ENCODE assay signal across 9 cellular contexts in the genomic region with DNA sequence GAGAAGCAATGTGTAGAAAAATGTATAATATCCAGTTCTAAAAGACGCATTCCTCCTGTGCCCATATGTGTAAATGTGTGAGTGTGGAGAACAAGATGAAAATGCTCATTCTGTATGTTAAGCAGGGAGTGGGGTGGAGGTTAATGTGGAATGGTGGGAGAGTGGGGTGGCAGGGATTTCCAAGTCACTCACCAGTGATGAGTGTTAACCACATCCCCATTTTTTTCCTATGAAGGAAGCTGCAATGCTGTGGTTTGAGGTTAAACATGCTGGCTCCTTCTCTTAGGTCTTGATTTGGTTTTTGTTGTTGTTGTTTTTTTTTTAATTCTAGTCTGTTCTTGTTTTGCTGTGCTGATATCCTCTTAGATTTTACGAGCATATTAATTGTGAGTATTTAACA.
A peak's percentile ranks its signal among the peaks of the same experiment; 100 is the strongest.
DNase-seq lines count a peak whose midpoint lies in the region; FAIRE-seq and TF ChIP-seq lines count a peak whose summit lies in the region.
"Had no signal": no experiment of that assay in that cellular context is flagged by ENCODE, and none has a peak within 500 bp of the region (broad histone marks: within the 10 kb centered on the region; RNA-seq: fewer than 3 reads in every experiment).

No MANE protein-coding gene starts in this region.

- peaks cover 4% of the 10 kb centered on the region for H3K27me3 Mint-ChIP-seq in glutamatergic neuron (ENCODE audit: unreplicated experiment)

- no peak overlapping the region for H3K4me2 ChIP-seq in hepatocyte

- no peaks in the 10 kb centered on the region for H3K36me3 Mint-ChIP-seq in glutamatergic neuron (ENCODE audit: unreplicated experiment)

- no peaks in the 10 kb centered on the region for H4K20me1 ChIP-seq in hepatocyte (ENCODE audit: insufficient read depth, poor library complexity, severe bottlenecking)

- no peaks in the 10 kb centered on the region for H3K9me2 ChIP-seq in hepatocyte (replicated peaks; ENCODE audit: insufficient read depth)

- H3K4me3 ChIP-seq in AG04449 (ENCODE audit: low read depth, low read length) (no peak overlapping the region), hepatocyte (no peak overlapping the region), spleen (no peak overlapping the region), small intestine (ENCODE audit: low read depth in 1 of 2, low read length in 2 of 2) (no peak overlapping the region)

- no peak for FAIRE-seq in small intestine (lab: Jason Lieb, UNC)

- POLR2A ChIA-PET in AG04449 (lab: Yijun Ruan, JAX) = interaction anchor here (0.7 kb wide), 1 partner anchor 1503 kb away, joined by 3 read pairs; no protein-coding TSS in a partner anchor

- H3K27ac ChIP-seq in VCaP (peak overlapping the region; percentile 93), hepatocyte (peak overlapping the region; percentile 69), spleen (no peak overlapping the region), small intestine (ENCODE audit: low read depth in 1 of 2, low read length in 1 of 2) (no peak overlapping the region)

- in situ Hi-C loops in GM13976 (cut with MboI; ENCODE audit: low sequenced_read_pairs, unreplicated experiment) = no loop called here

- TF ChIP-seq CTCF in AG04449 (IDR thresholded peaks at IDR 0.05; ENCODE audit: insufficient read depth, low read length, missing control alignments) (no peak), VCaP (conservative IDR thresholded peaks at IDR 0.05) (no peak), hepatocyte (IDR thresholded peaks at IDR 0.05; ENCODE audit: poor library complexity) (no peak), GM13976 (IDR thresholded peaks at IDR 0.05; ENCODE audit: borderline replicate concordance, control extremely low read depth, extremely low read depth, insufficient read depth, missing control alignments) (no peak), spleen (IDR thresholded peaks at IDR 0.05 in 8 of 11, conservative IDR thresholded peaks at IDR 0.05 in 3 of 11) (no peak), glutamatergic neuron (IDR thresholded peaks at IDR 0.05; ENCODE audit: partially characterized antibody, unreplicated experiment) (no peak)

- peaks cover 28% of the 10 kb centered on the region for H3K4me1 Mint-ChIP-seq in glutamatergic neuron (ENCODE audit: low read depth, unreplicated experiment)

- no peaks in the 10 kb centered on the region for H3K36me3 ChIP-seq in hepatocyte (replicated peaks; ENCODE audit: insufficient read depth, low read depth)
- no peaks in the 10 kb centered on the region for H3K36me3 ChIP-seq in spleen
- H3K36me3 ChIP-seq in small intestine (ENCODE audit: control insufficient read depth in 2 of 2, insufficient read depth in 2 of 2, low read length in 2 of 2) = no peaks in the 10 kb centered on the region

- H3K4me3 Mint-ChIP-seq in glutamatergic neuron (ENCODE audit: unreplicated experiment) = no peak overlapping the region

- CTCF ChIA-PET in AG04449 (lab: Yijun Ruan, JAX) = interaction anchor here (0.7 kb wide), 1 partner anchor 32 kb away, joined by 3 read pairs; no protein-coding TSS in a partner anchor

- TF ChIP-seq POLR2A in spleen (IDR thresholded peaks at IDR 0.05) = no peak

- H3K9me3 ChIP-seq in hepatocyte (ENCODE audit: low read depth) (no peaks in the 10 kb centered on the region), spleen (no peaks in the 10 kb centered on the region), small intestine (ENCODE audit: control insufficient read depth, low read depth) (no peaks in the 10 kb centered on the region)
- H3K9me3 ChIP-seq: Caco-2 had no signal

- no peak overlapping the region for H3K27ac Mint-ChIP-seq in glutamatergic neuron (ENCODE audit: unreplicated experiment)

- no peak overlapping the region for H2AFZ ChIP-seq in hepatocyte

- intact Hi-C loops in spleen (cut with DNase I; ENCODE audit: low total_unique reads) = no loop called here

- H3K79me2 ChIP-seq in hepatocyte = peaks cover 88% of the 10 kb centered on the region

- DNase-seq in AG04449 (ENCODE audit: low read depth, low spot score) (peak; percentile 86), HT1080 (ENCODE audit: low read depth) (peak; percentile 97), hepatocyte (ENCODE audit: low spot score) (no peak), GM13976 (ENCODE audit: low spot score) (no peak), spleen (no peak), glutamatergic neuron (no peak), small intestine (no peak)
- DNase-seq: Caco-2 had no signal

- WGBS in hepatocyte (ENCODE audit: low lambda C conversion rate, missing lambda C conversion rate) = 91% methylated on average over 2 of the region's 2 CpGs
- WGBS in spleen, 5 donors = 57 to 71% (median 68%) methylated on average over 2 of the region's 2 CpGs
- 79 to 91% (median 90%) methylated on average over 2 of the region's 2 CpGs for WGBS in small intestine, 3 donors

- no peaks in the 10 kb centered on the region for H3K27me3 ChIP-seq in hepatocyte
- H3K27me3 ChIP-seq in spleen (replicated peaks in 1 of 7) = no peaks in the 10 kb centered on the region
- H3K27me3 ChIP-seq in small intestine (ENCODE audit: control insufficient read depth in 2 of 2, insufficient read depth in 2 of 2, low read length in 2 of 2) = no peaks in the 10 kb centered on the region

- H3K4me1 ChIP-seq in hepatocyte (ENCODE audit: insufficient read depth) = peaks cover 50% of the 10 kb centered on the region
- peaks cover 0 to 20% (median 5%) of the 10 kb centered on the region in 6 donors for H3K4me1 ChIP-seq in spleen
- no peaks in the 10 kb centered on the region for H3K4me1 ChIP-seq in small intestine (ENCODE audit: control insufficient read depth in 2 of 2, insufficient read depth in 1 of 2, low read depth in 1 of 2, low read length in 1 of 2)

- no peaks in the 10 kb centered on the region for H3K9me3 Mint-ChIP-seq in glutamatergic neuron (ENCODE audit: unreplicated experiment)

Comparison
In these comparisons a context has a peak if more than half of its experiments do, and no peak if none do; other contexts are left out.
1. DNase-seq: peak in AG04449 (single experiment) and HT1080 (single experiment); none in hepatocyte (single experiment), GM13976 (single experiment), spleen (single experiment), glutamatergic neuron (single experiment) and small intestine (single experiment).
2. H3K27ac ChIP-seq: peak in VCaP (single experiment) and hepatocyte (single experiment); none in spleen (0 of 8) and small intestine (0 of 2).